ENCODE assay signal across 10 cellular contexts in the genomic region with DNA sequence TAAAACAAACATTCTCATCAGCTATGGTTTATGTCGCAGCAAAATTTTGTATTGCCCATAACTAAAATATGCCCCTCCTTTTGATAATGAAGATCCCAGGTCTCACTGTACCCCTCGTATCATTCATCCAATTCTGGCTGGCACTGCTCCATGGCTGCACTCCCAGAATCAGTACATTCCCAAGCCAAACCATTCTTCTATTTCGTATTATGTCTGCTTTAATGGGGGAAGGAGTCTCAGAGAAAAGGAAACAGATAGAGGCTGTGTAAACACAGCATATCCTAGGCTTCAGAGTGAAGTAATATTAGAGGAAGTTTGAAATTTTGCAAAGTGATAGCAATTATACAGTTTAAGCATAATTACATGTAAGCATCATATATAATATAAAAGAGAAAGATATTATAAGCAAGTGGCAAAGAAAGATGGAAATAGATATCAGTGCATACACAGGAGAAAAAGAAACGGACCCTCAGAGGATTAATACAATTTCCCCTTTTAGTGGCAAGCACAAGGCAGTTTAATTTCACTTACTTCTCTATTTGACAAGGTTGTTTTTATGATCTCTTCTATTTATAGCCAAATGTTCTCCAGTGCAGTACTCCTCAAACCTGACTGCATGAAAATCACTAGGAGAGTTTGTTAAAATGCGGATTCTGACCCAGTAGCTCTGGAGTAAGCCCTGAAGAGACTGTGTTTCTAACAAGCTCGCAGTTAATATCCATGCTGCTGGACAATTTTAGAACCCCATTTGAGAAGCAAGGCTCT. TPM values are rescaled to one million over a fixed set of nuclear protein-coding genes. Genes with fewer than 3 reads are reported as not detected.
DNase-seq lines count a peak whose midpoint lies in the region; FAIRE-seq and TF ChIP-seq lines count a peak whose summit lies in the region.
"Had no signal": no experiment of that assay in that cellular context is flagged by ENCODE, and none has a peak within 500 bp of the region (broad histone marks: within the 10 kb centered on the region; RNA-seq: fewer than 3 reads in every experiment).

No MANE protein-coding gene starts in this region.

- H2AK5ac ChIP-seq in trophoblast cell (ENCODE audit: low read length): no peak overlapping the region

- no peak overlapping the region for H3K4me3 ChIP-seq in SK-N-SH (ENCODE audit: low read depth in 2 of 2, low read length in 1 of 2)
- H3K4me3 ChIP-seq in trophoblast cell (ENCODE audit: low read depth, low read length): no peak overlapping the region
- no peak overlapping the region for H3K4me3 ChIP-seq in kidney (ENCODE audit: low read length in 2 of 2)

- TF ChIP-seq EP300 in SK-N-SH (IDR thresholded peaks at IDR 0.05; ENCODE audit: borderline replicate concordance in 1 of 2, low read depth in 1 of 2, low read length in 1 of 2): no peak

- FAIRE-seq in kidney (lab: Jason Lieb, UNC): no peak

- no peak overlapping the region for H4K8ac ChIP-seq in trophoblast cell (ENCODE audit: low read depth, low read length)

- no peaks in the 10 kb centered on the region for H3K79me1 ChIP-seq in trophoblast cell (ENCODE audit: low read length)

- H3K9me3 ChIP-seq in SK-N-SH (no peaks in the 10 kb centered on the region), trophoblast cell (ENCODE audit: insufficient read depth, low read depth, low read length) (no peaks in the 10 kb centered on the region), kidney (ENCODE audit: control insufficient read depth in 1 of 2, low read length in 2 of 2) (no peaks in the 10 kb centered on the region)

- H4K12ac ChIP-seq in trophoblast cell (ENCODE audit: low read depth, low read length): no peak overlapping the region

- no peak overlapping the region for H4K91ac ChIP-seq in trophoblast cell (ENCODE audit: low read depth, low read length)

- H2BK5ac ChIP-seq in trophoblast cell (ENCODE audit: low read depth, low read length, poor library complexity): no peak overlapping the region

- 61% methylated on average over 6 of the region's 6 CpGs for WGBS in SK-N-SH (ENCODE audit: low lambda C conversion rate)
- WGBS in trophoblast cell (ENCODE audit: extremely low coverage, insufficient coverage, insufficient read length): no CpG with 5 or more reads among the region's 6 CpGs

- DNase-seq in G401 (ENCODE audit: low spot score): peak; percentile 16
- DNase-seq in SK-N-SH: no peak
- peak; percentile 56 for DNase-seq in glomerular endothelial cell (ENCODE audit: extremely low read depth, low read depth, low spot score)
- DNase-seq in trophoblast cell: no peak
- DNase-seq in kidney: no peak
- DNase-seq in amniotic stem cell (lab: John Stamatoyannopoulos, UW): no peak
- no peak for DNase-seq in NCI-H2081 treated with DMSO at 0.1 percent for 48 hours (lab: John Stamatoyannopoulos, UW)
- no peak for DNase-seq in anterior cingulate cortex (lab: John Stamatoyannopoulos, UW)
- DNase-seq: activated naive CD8-positive, alpha-beta T cell treated with anti-CD3 and anti-CD28 coated beads, Interleukin-2, amount 50 U/mL, for 24 hours; NCI-H2029 had no signal

- in situ Hi-C loops in G401 (cut with HindIII; ENCODE audit: low sequenced_read_pairs): no loop called here

- H3K9ac ChIP-seq in SK-N-SH (no peak overlapping the region), trophoblast cell (ENCODE audit: low read length) (no peak overlapping the region), kidney (ENCODE audit: low read length in 2 of 2) (no peak overlapping the region)

- no peaks in the 10 kb centered on the region for H3K9me2 ChIP-seq in SK-N-SH

- H3K4me2 ChIP-seq in SK-N-SH (no peak overlapping the region), trophoblast cell (ENCODE audit: low read length) (no peak overlapping the region)

- no peaks in the 10 kb centered on the region for H3K36me3 ChIP-seq in SK-N-SH (replicated peaks in 1 of 2; ENCODE audit: control insufficient read depth in 1 of 2, insufficient read depth in 2 of 2, low read length in 1 of 2)
- no peaks in the 10 kb centered on the region for H3K36me3 ChIP-seq in trophoblast cell (ENCODE audit: control insufficient read depth in 1 of 2, insufficient read depth in 2 of 2, low read length in 2 of 2)
- no peaks in the 10 kb centered on the region for H3K36me3 ChIP-seq in kidney (ENCODE audit: control insufficient read depth in 1 of 2, insufficient read depth in 2 of 2, low read length in 2 of 2)

- H2AFZ ChIP-seq in SK-N-SH (ENCODE audit: low read depth) (peak overlapping the region; percentile 22; the same call in 1 of the 2 replicates), trophoblast cell (ENCODE audit: insufficient read depth, low read length, poor library complexity) (no peak overlapping the region)

- H3K18ac ChIP-seq in trophoblast cell (ENCODE audit: low read length): no peak overlapping the region

- H3K4ac ChIP-seq in trophoblast cell (ENCODE audit: low read depth, low read length): no peak overlapping the region

- H4K20me1 ChIP-seq in SK-N-SH (ENCODE audit: insufficient read depth): no peaks in the 10 kb centered on the region

- POLR2A ChIA-PET in SK-N-SH (lab: Yijun Ruan, JAX): no interaction called here

- CTCF ChIA-PET in SK-N-SH (lab: Yijun Ruan, JAX): no interaction called here

- no peaks in the 10 kb centered on the region for H3K4me1 ChIP-seq in SK-N-SH (ENCODE audit: control insufficient read depth in 1 of 2, insufficient read depth in 2 of 2, low read depth in 1 of 2, low read length in 1 of 2)
- peaks cover 0 to 3% of the 10 kb centered on the region in 2 experiments for H3K4me1 ChIP-seq in trophoblast cell (ENCODE audit: control insufficient read depth in 1 of 2, insufficient read depth in 2 of 2, low read length in 2 of 2)
- H3K4me1 ChIP-seq in kidney (ENCODE audit: control insufficient read depth in 1 of 2, insufficient read depth in 1 of 2, low read depth in 1 of 2, low read length in 2 of 2): no peaks in the 10 kb centered on the region

- H2BK120ac ChIP-seq in trophoblast cell (ENCODE audit: insufficient read depth, low read length, poor library complexity): peak overlapping the region; percentile 13

- no peaks in the 10 kb centered on the region for H3K79me2 ChIP-seq in SK-N-SH (ENCODE audit: insufficient read depth)
- H3K79me2 ChIP-seq in trophoblast cell (ENCODE audit: control insufficient read depth, insufficient read depth, low read length, poor library complexity): no peaks in the 10 kb centered on the region

- H3F3A ChIP-seq in SK-N-SH (replicated peaks; ENCODE audit: insufficient read depth): no peaks in the 10 kb centered on the region

- no peak overlapping the region for H2BK12ac ChIP-seq in trophoblast cell (ENCODE audit: low read length)

- H3K27ac ChIP-seq in SK-N-SH (ENCODE audit: low read depth in 2 of 2, low read length in 1 of 2): no peak overlapping the region; a peak in 1 of 4 replicates
- H3K27ac ChIP-seq in trophoblast cell (ENCODE audit: low read depth, low read length): no peak overlapping the region
- no peak overlapping the region for H3K27ac ChIP-seq in kidney (ENCODE audit: low read depth in 2 of 2, low read length in 2 of 2)

- no peak overlapping the region for H3K23ac ChIP-seq in trophoblast cell (ENCODE audit: low read length)

- H3K14ac ChIP-seq in trophoblast cell (ENCODE audit: low read length): no peak overlapping the region

- no peak for TF ChIP-seq CTCF in SK-N-SH (IDR thresholded peaks at IDR 0.05)
- no peak for TF ChIP-seq CTCF in kidney (IDR thresholded peaks at IDR 0.05; ENCODE audit: borderline replicate concordance, extremely low read depth, insufficient read depth)

- H3K27me3 ChIP-seq in SK-N-SH (ENCODE audit: insufficient read depth): no peaks in the 10 kb centered on the region
- no peaks in the 10 kb centered on the region for H3K27me3 ChIP-seq in trophoblast cell (ENCODE audit: insufficient read depth, low read length)

- intact Hi-C loops in kidney (cut with DNase I): no loop called here

- no peak for TF ChIP-seq RAD21 in SK-N-SH (IDR thresholded peaks at IDR 0.05; ENCODE audit: low read length)

TF ChIP-seq in SK-N-SH, 30 proteins besides CTCF, POLR2A, EP300 and RAD21 (continues in another document):
- TF ChIP-seq, protein P1, sequence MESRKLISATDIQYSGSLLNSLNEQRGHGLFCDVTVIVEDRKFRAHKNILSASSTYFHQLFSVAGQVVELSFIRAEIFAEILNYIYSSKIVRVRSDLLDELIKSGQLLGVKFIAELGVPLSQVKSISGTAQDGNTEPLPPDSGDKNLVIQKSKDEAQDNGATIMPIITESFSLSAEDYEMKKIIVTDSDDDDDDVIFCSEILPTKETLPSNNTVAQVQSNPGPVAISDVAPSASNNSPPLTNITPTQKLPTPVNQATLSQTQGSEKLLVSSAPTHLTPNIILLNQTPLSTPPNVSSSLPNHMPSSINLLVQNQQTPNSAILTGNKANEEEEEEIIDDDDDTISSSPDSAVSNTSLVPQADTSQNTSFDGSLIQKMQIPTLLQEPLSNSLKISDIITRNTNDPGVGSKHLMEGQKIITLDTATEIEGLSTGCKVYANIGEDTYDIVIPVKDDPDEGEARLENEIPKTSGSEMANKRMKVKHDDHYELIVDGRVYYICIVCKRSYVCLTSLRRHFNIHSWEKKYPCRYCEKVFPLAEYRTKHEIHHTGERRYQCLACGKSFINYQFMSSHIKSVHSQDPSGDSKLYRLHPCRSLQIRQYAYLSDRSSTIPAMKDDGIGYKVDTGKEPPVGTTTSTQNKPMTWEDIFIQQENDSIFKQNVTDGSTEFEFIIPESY (IDR thresholded peaks at IDR 0.05; ENCODE audit: borderline replicate concordance, low read depth): no peak
- TF ChIP-seq CHD2 (IDR thresholded peaks at IDR 0.05; ENCODE audit: low read length, partially characterized antibody) (no peak), NFIC (IDR thresholded peaks at IDR 0.05; ENCODE audit: borderline replicate concordance) (no peak), RXRA (IDR thresholded peaks at IDR 0.05; ENCODE audit: borderline replicate concordance, low read depth) (no peak), FOXM1 (IDR thresholded peaks at IDR 0.05; ENCODE audit: low read depth) (no peak), ELF1 (IDR thresholded peaks at IDR 0.05) (no peak)
- TF ChIP-seq, protein P2, sequence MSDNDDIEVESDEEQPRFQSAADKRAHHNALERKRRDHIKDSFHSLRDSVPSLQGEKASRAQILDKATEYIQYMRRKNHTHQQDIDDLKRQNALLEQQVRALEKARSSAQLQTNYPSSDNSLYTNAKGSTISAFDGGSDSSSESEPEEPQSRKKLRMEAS (IDR thresholded peaks at IDR 0.05; ENCODE audit: low read depth): no peak

RNA-seq across cellular contexts. Expression of a gene that starts 56.5 kb away (rescaled TPM):
- total RNA-seq in G401 (2014; rRNA removed; shearing (Covaris generic)): 0.03 and 0.18 TPM in 2 replicates
- polyA plus RNA-seq in SK-N-SH (2012; rRNA removed) (4.9 and 5.0 TPM in 2 replicates), kidney (ENCODE audit: insufficient read depth, low read depth, low replicate concordance) (3.2 TPM)
- 3.7 and 4.5 TPM in 2 replicates for polyA plus RNA-seq in SK-N-SH (2012; cell fraction: cytosol; rRNA removed)
- polyA plus RNA-seq in SK-N-SH (2012; cell fraction: nucleus; rRNA removed): 9.2 and 13.9 TPM in 2 replicates
- total RNA-seq in glomerular endothelial cell (0.68 and 1.6 TPM in 2 replicates), kidney (13.4 TPM)
- polyA plus RNA-seq in trophoblast cell (2013): 152 and 167 TPM in 2 replicates

Comparison
In these comparisons a context has a peak if more than half of its experiments do, and no peak if none do; other contexts are left out.
1. DNase-seq: peak in G401 (single experiment) and glomerular endothelial cell (single experiment); none in SK-N-SH (single experiment), trophoblast cell (0 of 2), kidney (single experiment), amniotic stem cell (single experiment), NCI-H2081 treated with DMSO at 0.1 percent for 48 hours (single experiment) and anterior cingulate cortex (0 of 58).